Comparison of ENCODE assay signal across 22 cellular contexts in the genomic region with DNA sequence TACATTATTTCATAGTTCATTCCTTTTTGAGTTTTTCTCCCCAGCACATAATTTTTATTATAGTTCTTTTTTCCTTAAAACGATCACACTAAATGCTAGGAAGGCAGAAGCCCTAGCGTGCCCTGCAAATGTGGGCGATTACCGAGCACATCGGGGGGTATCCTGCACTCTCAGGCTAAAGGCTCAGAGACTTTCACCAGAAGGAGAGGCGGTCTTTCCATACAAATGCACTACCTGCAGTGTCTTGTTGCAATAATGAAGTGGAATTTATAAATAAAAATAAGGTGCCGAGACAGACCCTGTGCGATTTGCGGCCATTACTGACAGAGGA. TPM values are rescaled to one million over a fixed set of nuclear protein-coding genes. Genes with fewer than 3 reads are reported as not detected.
"Had no signal": no experiment of that assay in that cellular context is flagged by ENCODE, and none has a peak within 500 bp of the region (broad histone marks: within the 10 kb centered on the region; RNA-seq: fewer than 3 reads in every experiment).

No MANE protein-coding gene starts in this region.

- H3K4me1 ChIP-seq: ascending aorta, breast epithelium, gastrocnemius medialis, heart right ventricle, parathyroid adenoma, sigmoid colon, uterus had no signal

- H2AFZ ChIP-seq: parathyroid adenoma had no signal

- H3K27ac Mint-ChIP-seq: activated naive CD4-positive, alpha-beta T cell treated with anti-CD3 and anti-CD28 coated beads for 36 hours; activated naive CD8-positive, alpha-beta T cell treated with anti-CD3 and anti-CD28 coated beads, Interleukin-2, amount 50 U/mL, for 24 hours; activated T-helper 2 cell treated with anti-CD3 and anti-CD28 coated beads, Interferon-gamma antibody, Interleukin-2, Interleukin-4, amounts not matched to agents 10 μg/mL and 5 μg/mL and 100 μg/mL, durations not matched to agents 14 hours and 24 hours and 36 hours; dendritic cell treated with granulocyte-macrophage colony-stimulating factor and Interleukin-4, amounts not matched to agents 40 ng/mL and 50 ng/mL, for 4 days; effector memory CD8-positive, alpha-beta T cell; naive B cell had no signal

- H3K4me1 Mint-ChIP-seq: activated naive CD8-positive, alpha-beta T cell treated with anti-CD3 and anti-CD28 coated beads, Interleukin-2, amount 50 U/mL, for 24 hours had no signal

- H3K4me3 ChIP-seq: ascending aorta, breast epithelium, gastrocnemius medialis, heart right ventricle, sigmoid colon, uterus had no signal

- H3K36me3 Mint-ChIP-seq: naive B cell had no signal

- H3K9ac ChIP-seq: parathyroid adenoma had no signal

- H3K9me3 ChIP-seq: ascending aorta, gastrocnemius medialis, heart right ventricle, neutrophil, sigmoid colon, uterus had no signal

- DNase-seq: activated CD4-positive, alpha-beta T cell treated with anti-CD3 and anti-CD28 coated beads, Interleukin-2, amount 50 U/mL, for 48 hours; activated naive CD8-positive, alpha-beta T cell treated with anti-CD3 and anti-CD28 coated beads, Interleukin-2, amount 50 U/mL, for 24 hours; effector memory CD8-positive, alpha-beta T cell; gastrocnemius medialis; heart right ventricle; naive B cell; sigmoid colon; uterus had no signal

- H3K9me3 Mint-ChIP-seq: activated naive CD4-positive, alpha-beta T cell treated with anti-CD3 and anti-CD28 coated beads for 36 hours; activated naive CD8-positive, alpha-beta T cell treated with anti-CD3 and anti-CD28 coated beads, Interleukin-2, amount 50 U/mL, for 24 hours; activated T-helper 2 cell treated with anti-CD3 and anti-CD28 coated beads, Interferon-gamma antibody, Interleukin-2, Interleukin-4, amounts not matched to agents 10 μg/mL and 5 μg/mL and 100 μg/mL, durations not matched to agents 14 hours and 24 hours and 36 hours; dendritic cell treated with granulocyte-macrophage colony-stimulating factor and Interleukin-4, amounts not matched to agents 40 ng/mL and 50 ng/mL, for 4 days; effector memory CD8-positive, alpha-beta T cell had no signal

- H3K27ac ChIP-seq: ascending aorta, breast epithelium, epithelial cell of prostate, gastrocnemius medialis, heart right ventricle, neutrophil, parathyroid adenoma, sigmoid colon, uterus had no signal

- H3K4me3 Mint-ChIP-seq: activated naive CD4-positive, alpha-beta T cell treated with anti-CD3 and anti-CD28 coated beads for 36 hours; activated naive CD8-positive, alpha-beta T cell treated with anti-CD3 and anti-CD28 coated beads, Interleukin-2, amount 50 U/mL, for 24 hours; dendritic cell treated with granulocyte-macrophage colony-stimulating factor and Interleukin-4, amounts not matched to agents 40 ng/mL and 50 ng/mL, for 4 days; effector memory CD8-positive, alpha-beta T cell had no signal

- H3K27me3 ChIP-seq: ascending aorta, uterus had no signal

- H3K79me2 ChIP-seq: parathyroid adenoma had no signal

- H3K36me3 ChIP-seq: ascending aorta, breast epithelium, gastrocnemius medialis, heart right ventricle, neutrophil, sigmoid colon, uterus had no signal

RNA-seq across cellular contexts. Expression of a gene that starts 29.3 kb away (rescaled TPM):
- total RNA-seq: activated naive CD4-positive, alpha-beta T cell treated with anti-CD3 and anti-CD28 coated beads for 36 hours; activated T-helper 2 cell treated with anti-CD3 and anti-CD28 coated beads, Interferon-gamma antibody, Interleukin-2, Interleukin-4, amounts not matched to agents 10 μg/mL and 5 μg/mL and 100 μg/mL, durations not matched to agents 14 hours and 24 hours and 36 hours; ascending aorta; breast epithelium; cerebellum; gastrocnemius medialis; heart right ventricle; left lobe of liver; lung microvascular endothelial cell; mononuclear cell; sigmoid colon; uterus had no signal
- polyA plus RNA-seq: heart right ventricle, keratinocyte, sigmoid colon, thymus had no signal
